18 cellular contexts compared by ENCODE assay signal in genomic region chr2:216773072-216773471, GRCh38.
DNase-seq lines count a peak whose midpoint lies in the region; ATAC-seq and TF ChIP-seq lines count a peak whose summit lies in the region.
"Had no signal": no experiment of that assay in that cellular context is flagged by ENCODE, and none has a peak within 500 bp of the region (broad histone marks: within the 10 kb centered on the region; RNA-seq: fewer than 3 reads in every experiment).

No MANE protein-coding gene starts in this region.

- no peak overlapping the region for H3K4me3 ChIP-seq in HEK293 (ENCODE audit: low read depth, low read length)
- H3K4me3 ChIP-seq: right lobe of liver, SJCRH30 had no signal

- peaks cover 25% of the 10 kb centered on the region for H3K4me1 ChIP-seq in HEK293 (ENCODE audit: control insufficient read depth, insufficient read depth, low read length)
- H3K4me1 ChIP-seq: right lobe of liver had no signal

- H3K9me3 ChIP-seq in HEK293 (ENCODE audit: control insufficient read depth, insufficient read depth, low read depth, low read length) = no peaks in the 10 kb centered on the region
- H3K9me3 ChIP-seq: right lobe of liver, SJCRH30 had no signal

- intact Hi-C loops in Right ventricle myocardium inferior (cut with DNase I) = loop anchor here (5.0 to 10.0 kb wide), 2 partner anchors 76 to 162 kb away; partner anchors contain the start of gene IGFBP5

- TF ChIP-seq CTCF in HEK293 (tag by site-specific recombination; IDR thresholded peaks at IDR 0.05) = no peak

- ATAC-seq in Right ventricle myocardium inferior = peak; percentile 57
- no peak for ATAC-seq in HG03342 (IDR thresholded peaks at IDR 0.05; ENCODE audit: unreplicated experiment)
- no peak for ATAC-seq in GM18861 (IDR thresholded peaks at IDR 0.05; ENCODE audit: unreplicated experiment)
- ATAC-seq: esophagus mucosa, right lobe of liver had no signal

- no peaks in the 10 kb centered on the region for H3K36me3 ChIP-seq in HEK293 (ENCODE audit: control insufficient read depth in 2 of 2, insufficient read depth in 1 of 2, low read length in 2 of 2)
- H3K36me3 ChIP-seq: right lobe of liver, SJCRH30 had no signal

- DNase-seq in NCI-H526 (lab: John Stamatoyannopoulos, UW) (peak; percentile 49 to 52), Right ventricle myocardium inferior (ENCODE audit: missing footprints) (peak; percentile 88), renal cortical epithelial cell (ENCODE audit: low read depth) (peak; percentile 15), SIG-M5 (lab: John Stamatoyannopoulos, UW) (no peak)
- DNase-seq: activated CD4-positive, alpha-beta T cell treated with anti-CD3 and anti-CD28 coated beads, Interleukin-2, amount 10 ng/mL, durations not matched to agents 24 days and 14 days; activated naive CD4-positive, alpha-beta T cell treated with anti-CD3 and anti-CD28 coated beads for 36 hours; AML-193; glutamatergic neuron; H9; NCI-H2029; SJCRH30; stimulated activated CD4-positive, alpha-beta T cell treated with anti-CD3 and anti-CD28 coated beads, Interleukin-2, amount 100 ng/mL, for 48 hours; T-helper 9 cell had no signal

- H3K27ac ChIP-seq in HEK293 (ENCODE audit: extremely low read depth, low read depth, low read length) = peak overlapping the region; percentile 21; the same call in 1 of the 2 replicates
- H3K27ac ChIP-seq: right lobe of liver, SJCRH30 had no signal

- CTCF ChIA-PET in HEK293 (lab: Yijun Ruan, JAX) = interaction anchor here (0.7 to 1.0 kb wide), 2 partner anchors 58 to 75 kb away, joined by 3 to 4 read pairs; no protein-coding TSS in a partner anchor

- POLR2A ChIA-PET in HEK293 (lab: Yijun Ruan, JAX) = no interaction called here

TF ChIP-seq in HEK293, 187 proteins besides CTCF, POLR2A, EP300 and RAD21:
- TF ChIP-seq ZNF501 (tag by site-specific recombination; IDR thresholded peaks at IDR 0.05) (no peak), ZNF37A (tag by site-specific recombination; IDR thresholded peaks at IDR 0.05) (no peak), KLF10 (tag by site-specific recombination; IDR thresholded peaks at IDR 0.05) (no peak), SP7 (tag by site-specific recombination; IDR thresholded peaks at IDR 0.05) (no peak)
